ENCODE assay signal across 5 cellular contexts in genomic region chr4:98831036-98831435, GRCh38.
A peak's percentile ranks its signal among the peaks of the same experiment; 100 is the strongest.
DNase-seq lines count a peak whose midpoint lies in the region; ATAC-seq, FAIRE-seq and TF ChIP-seq lines count a peak whose summit lies in the region.
"Not testable (repeated sequence)": the region's sequence is repeated elsewhere in the genome, so short reads cannot be mapped to it uniquely, and the experiment has no call there.

No MANE protein-coding gene starts in this region.

- FAIRE-seq in GM12878 (lab: Jason Lieb, UNC); K562 (lab: Jason Lieb, UNC); HepG2 (lab: Jason Lieb, UNC): not testable (repeated sequence)

- H3K27ac ChIP-seq in HCT116 (ENCODE audit: low read depth, low read length); GM12878 (ENCODE audit: control insufficient read depth, insufficient read depth); K562 (ENCODE audit: extremely low read depth, low read depth, low read length); HepG2 (ENCODE audit: extremely low read length, insufficient read depth, low read length): not testable (repeated sequence)

- not testable (repeated sequence) for H3K79me2 ChIP-seq in HCT116 (ENCODE audit: insufficient read depth, low read length); GM12878 (ENCODE audit: control insufficient read depth, insufficient read depth, low read length); K562 (ENCODE audit: control insufficient read depth, insufficient read depth, low read length); HepG2 (ENCODE audit: insufficient read depth, low read length)

- not testable (repeated sequence) for TF ChIP-seq RAD21 in HCT116 (IDR thresholded peaks at IDR 0.05; ENCODE audit: low read depth); GM12878 (IDR thresholded peaks at IDR 0.05; ENCODE audit: insufficient read depth, low read depth, low read length); K562 (CRISPR knock-in tag; conservative IDR thresholded peaks at IDR 0.05 in 1 of 2, IDR thresholded peaks at IDR 0.05 in 1 of 2); HepG2 (CRISPR knock-in tag; IDR thresholded peaks at IDR 0.05)

- H3K9ac ChIP-seq in HCT116 (ENCODE audit: low read length); GM12878 (ENCODE audit: control insufficient read depth, insufficient read depth, low read length); K562 (ENCODE audit: insufficient read depth in 1 of 2, low read depth in 2 of 2, low read length in 2 of 2); HepG2 (ENCODE audit: insufficient read depth, low read depth, low read length): not testable (repeated sequence)

- not testable (repeated sequence) for H2AFZ ChIP-seq in HCT116 (ENCODE audit: low read depth, low read length, poor library complexity, severe bottlenecking); GM12878 (ENCODE audit: control insufficient read depth, low read depth, low read length); K562 (ENCODE audit: low read depth, low read length); HepG2 (ENCODE audit: low read length)

- H3K9me1 ChIP-seq in K562 (ENCODE audit: control insufficient read depth, insufficient read depth, low read length) = not testable (repeated sequence)

- CTCF ChIA-PET in HCT116 (lab: Charles Lee); GM12878 (lab: Yijun Ruan, JAX); K562 (lab: Yijun Ruan, JAX; ENCODE audit: low intra/inter-chr PET ratio); HepG2 (lab: Yijun Ruan, JAX; ENCODE audit: low intra/inter-chr PET ratio, low total read pairs): not testable (repeated sequence)

- TF ChIP-seq CTCF in HCT116 (IDR thresholded peaks at IDR 0.05 in 2 of 3, conservative IDR thresholded peaks at IDR 0.05 in 1 of 3; ENCODE audit: borderline replicate concordance in 1 of 3, insufficient read depth in 1 of 3, low read depth in 2 of 3, low read length in 2 of 3); GM12878 (IDR thresholded peaks at IDR 0.05 in 2 of 3, conservative IDR thresholded peaks at IDR 0.05 in 1 of 3; ENCODE audit: control insufficient read depth in 2 of 3, extremely low read depth in 1 of 3, insufficient read depth in 1 of 3, low read depth in 3 of 3, low read length in 3 of 3); K562 (IDR thresholded peaks at IDR 0.05 in 2 of 3, conservative IDR thresholded peaks at IDR 0.05 in 1 of 3; ENCODE audit: insufficient read depth in 2 of 3, low read depth in 1 of 3, low read length in 3 of 3); HepG2 (CRISPR knock-in tag; IDR thresholded peaks at IDR 0.05): not testable (repeated sequence)

- not testable (repeated sequence) for BruUV-seq in HCT116 (replicated peaks; lab: Mats Ljungman, UMichigan); GM12878 (replicated peaks; lab: Mats Ljungman, UMichigan); K562 (replicated peaks; lab: Mats Ljungman, UMichigan); HepG2 (replicated peaks; lab: Mats Ljungman, UMichigan)

- not testable (repeated sequence) for H3K27me3 ChIP-seq in HCT116 (ENCODE audit: insufficient read depth, low read length); GM12878 (replicated peaks in 1 of 2; ENCODE audit: control insufficient read depth in 2 of 2, insufficient read depth in 2 of 2, low read length in 1 of 2); K562 (ENCODE audit: control insufficient read depth in 2 of 2, insufficient read depth in 2 of 2, low read length in 2 of 2); HepG2 (ENCODE audit: control insufficient read depth in 1 of 2, insufficient read depth in 2 of 2, low read length in 2 of 2)

- H3K4me2 ChIP-seq in HCT116 (ENCODE audit: low read length); GM12878 (ENCODE audit: control insufficient read depth, insufficient read depth); K562 (ENCODE audit: insufficient read depth, low read length); HepG2 (ENCODE audit: low read depth, low read length): not testable (repeated sequence)

- H3K9me2 ChIP-seq in HCT116 (ENCODE audit: insufficient read depth) = not testable (repeated sequence)

- H3K4me1 ChIP-seq in HCT116 (ENCODE audit: control insufficient read depth in 1 of 2, insufficient read depth in 2 of 2, low read length in 2 of 2); GM12878 (ENCODE audit: control insufficient read depth, insufficient read depth, low read length); K562 (replicated peaks in 1 of 2; ENCODE audit: control insufficient read depth in 2 of 2, insufficient read depth in 2 of 2, low read length in 2 of 2); HepG2 (ENCODE audit: insufficient read depth, low read length): not testable (repeated sequence)

- not testable (repeated sequence) for H3K4me3 ChIP-seq in HCT116 (replicated peaks in 1 of 2; ENCODE audit: low read depth in 1 of 2, low read length in 2 of 2); GM12878; K562; HepG2 (replicated peaks in 1 of 3; ENCODE audit: insufficient read depth in 1 of 3, low read depth in 2 of 3, low read length in 3 of 3)

- RAD21 ChIA-PET in HCT116 (lab: Charles Lee; ENCODE audit: low non-redundant PET in 1 of 2, low total read pairs in 2 of 2, uncharacterized antibody in 2 of 2, unreplicated experiment in 2 of 2); GM12878 (lab: Charles Lee; ENCODE audit: unreplicated experiment): not testable (repeated sequence)

- DNase-seq in HCT116 (ENCODE audit: low read depth, low spot score); GM12878 (ENCODE audit: low read depth, low spot score); K562 (ENCODE audit: extremely low read depth in 1 of 4, low spot score in 3 of 4); HepG2 (ENCODE audit: low spot score): not testable (repeated sequence)
- DNase-seq in Right ventricle myocardium inferior (ENCODE audit: missing footprints) = peak; percentile 45

- H3K9me3 ChIP-seq in HCT116 (ENCODE audit: control insufficient read depth in 1 of 2, insufficient read depth in 1 of 2, low read depth in 1 of 2, low read length in 2 of 2); GM12878 (replicated peaks; ENCODE audit: control insufficient read depth, insufficient read depth, low read length); K562 (replicated peaks; ENCODE audit: control insufficient read depth, insufficient read depth, low read depth, low read length); HepG2 (ENCODE audit: low read length): not testable (repeated sequence)

- in situ Hi-C loops in GM12878 (cut with MboI); K562 (cut with MboI): not testable (repeated sequence)
- in situ Hi-C loops in HepG2 (cut with HindIII; ENCODE audit: extremely low pct_ligation_motif_present, low pct_unique_long_range_greater_than_20kb) = loop anchor here (25.0 kb wide), 1 partner anchor 369 kb away; no protein-coding TSS in a partner anchor

- not testable (repeated sequence) for TF ChIP-seq POLR2A in HCT116 (IDR thresholded peaks at IDR 0.05; ENCODE audit: borderline replicate concordance, extremely low read depth, insufficient read depth, insufficient read length); GM12878 (IDR thresholded peaks at IDR 0.05; ENCODE audit: low read depth, low read length); K562 (conservative IDR thresholded peaks at IDR 0.05); HepG2 (IDR thresholded peaks at IDR 0.05; ENCODE audit: insufficient read depth in 1 of 2, low read depth in 2 of 2, low read length in 2 of 2)

- not testable (repeated sequence) for H3K36me3 ChIP-seq in HCT116 (ENCODE audit: control insufficient read depth in 1 of 2, insufficient read depth in 2 of 2, low read length in 2 of 2); GM12878 (ENCODE audit: control insufficient read depth in 2 of 2, insufficient read depth in 2 of 2, low read length in 1 of 2); K562 (ENCODE audit: control insufficient read depth, insufficient read depth, low read length); HepG2 (replicated peaks in 1 of 2; ENCODE audit: control insufficient read depth in 1 of 2, insufficient read depth in 2 of 2, low read length in 2 of 2)

- 0% methylated on average over 1 of the region's 1 CpG for WGBS in GM12878 (ENCODE audit: insufficient coverage, insufficient replicate concordance, low lambda C conversion rate, missing lambda C conversion rate)
- WGBS in K562 (ENCODE audit: insufficient coverage, low coverage, missing lambda C conversion rate) = 62% methylated on average over 1 of the region's 1 CpG
- WGBS in HepG2 (ENCODE audit: low lambda C conversion rate) = 0% methylated on average over 1 of the region's 1 CpG

- TF ChIP-seq EP300 in GM12878 (IDR thresholded peaks at IDR 0.05; ENCODE audit: borderline replicate concordance in 1 of 2, control insufficient read depth in 1 of 2, low read depth in 2 of 2, low read length in 2 of 2); K562 (IDR thresholded peaks at IDR 0.05; ENCODE audit: low read length); HepG2 (IDR thresholded peaks at IDR 0.05; ENCODE audit: low read depth in 2 of 2, low read length in 2 of 2); HepG2 (CRISPR knock-in tag; IDR thresholded peaks at IDR 0.05; ENCODE audit: borderline replicate concordance): not testable (repeated sequence)

- intact Hi-C loops in HCT116 (cut with micrococcal nuclease); GM12878 (cut with micrococcal nuclease; ENCODE audit: unreplicated experiment); K562 (cut with micrococcal nuclease); Right ventricle myocardium inferior (cut with DNase I): not testable (repeated sequence)
- intact Hi-C loops in HepG2 (cut with micrococcal nuclease; ENCODE audit: unreplicated experiment) = loop anchor here (10.0 kb wide), 1 partner anchor 86 kb away; no protein-coding TSS in a partner anchor

- SMC1A ChIA-PET in GM12878 (lab: Charles Lee; ENCODE audit: uncharacterized antibody, unreplicated experiment) = not testable (repeated sequence)

- POLR2A ChIA-PET in HCT116 (lab: Charles Lee); GM12878 (lab: Charles Lee); K562 (lab: Yijun Ruan, JAX); HepG2 (lab: Yijun Ruan, JAX): not testable (repeated sequence)

- not testable (repeated sequence) for ATAC-seq in HCT116, GM12878, K562, Right ventricle myocardium inferior, HepG2

- not testable (repeated sequence) for H4K20me1 ChIP-seq in HCT116 (ENCODE audit: insufficient read depth); GM12878 (ENCODE audit: control insufficient read depth, insufficient read depth); K562 (replicated peaks; ENCODE audit: control insufficient read depth, insufficient read depth, low read length); HepG2 (ENCODE audit: insufficient read depth, low read length)
